In genomic region chr6:162875070-162875469, GRCh38 we compare ENCODE assay signal across 19 cellular contexts.
DNase-seq lines count a peak whose midpoint lies in the region; ATAC-seq, FAIRE-seq and TF ChIP-seq lines count a peak whose summit lies in the region.
"Had no signal": no experiment of that assay in that cellular context is flagged by ENCODE, and none has a peak within 500 bp of the region (broad histone marks: within the 10 kb centered on the region; RNA-seq: fewer than 3 reads in every experiment).

No MANE protein-coding gene starts in this region.

- RAD21 ChIA-PET in GM12878 (lab: Charles Lee; ENCODE audit: unreplicated experiment) = no interaction called here

- dilution Hi-C loops in endothelial cell of umbilical vein (cut with MboI; ENCODE audit: extremely low pct_ligation_motif_present, low sequenced_read_pairs) = no loop called here

- CTCF ChIA-PET in A549 (lab: Yijun Ruan, JAX) = no interaction called here
- CTCF ChIA-PET in HEK293 (lab: Yijun Ruan, JAX) = no interaction called here
- CTCF ChIA-PET in GM12878 (lab: Yijun Ruan, JAX) = no interaction called here
- CTCF ChIA-PET in endothelial cell of umbilical vein (lab: Charles Lee) = no interaction called here

- H3K9me1 ChIP-seq in endothelial cell of umbilical vein (replicated peaks; ENCODE audit: control insufficient read depth, extremely low read depth, insufficient read depth, low read length) = no peaks in the 10 kb centered on the region

- in situ Hi-C loops in GM12878 (cut with MboI) = no loop called here

- no peak overlapping the region for H2AFZ ChIP-seq in GM12878 (ENCODE audit: control insufficient read depth, low read depth, low read length)
- no peak overlapping the region for H2AFZ ChIP-seq in endothelial cell of umbilical vein (ENCODE audit: low read depth, low read length)

- H3K27ac ChIP-seq in A549 = no peak overlapping the region
- no peak overlapping the region for H3K27ac ChIP-seq in HEK293 (ENCODE audit: extremely low read depth, low read depth, low read length)
- H3K27ac ChIP-seq in GM12878 (ENCODE audit: control insufficient read depth, insufficient read depth) = no peak overlapping the region
- no peak overlapping the region for H3K27ac ChIP-seq in endothelial cell of umbilical vein (ENCODE audit: insufficient read depth, low read depth, low read length)

- no peak overlapping the region for H3K4me2 ChIP-seq in A549
- H3K4me2 ChIP-seq in GM12878 (ENCODE audit: control insufficient read depth, insufficient read depth) = no peak overlapping the region
- no peak overlapping the region for H3K4me2 ChIP-seq in endothelial cell of umbilical vein (ENCODE audit: insufficient read depth, low read length)

- no peaks in the 10 kb centered on the region for H4K20me1 ChIP-seq in GM12878 (ENCODE audit: control insufficient read depth, insufficient read depth)
- H4K20me1 ChIP-seq in endothelial cell of umbilical vein (replicated peaks; ENCODE audit: control insufficient read depth, extremely low read depth, insufficient read depth, low read length) = no peaks in the 10 kb centered on the region

- SMC1A ChIA-PET in GM12878 (lab: Charles Lee; ENCODE audit: uncharacterized antibody, unreplicated experiment) = no interaction called here

- no peaks in the 10 kb centered on the region for H3K9me3 ChIP-seq in A549
- H3K9me3 ChIP-seq in HEK293 (ENCODE audit: control insufficient read depth, insufficient read depth, low read depth, low read length) = no peaks in the 10 kb centered on the region
- H3K9me3 ChIP-seq in GM12878 (replicated peaks; ENCODE audit: control insufficient read depth, insufficient read depth, low read length) = no peaks in the 10 kb centered on the region
- no peaks in the 10 kb centered on the region for H3K9me3 ChIP-seq in endothelial cell of umbilical vein (replicated peaks; ENCODE audit: control insufficient read depth, insufficient read depth, low read length)
- H3K9me3 ChIP-seq: Caco-2 had no signal

- H3K27me3 ChIP-seq in GM12878 (replicated peaks in 1 of 2; ENCODE audit: control insufficient read depth in 2 of 2, insufficient read depth in 2 of 2, low read length in 1 of 2) (no peaks in the 10 kb centered on the region), endothelial cell of umbilical vein (ENCODE audit: control insufficient read depth in 2 of 2, insufficient read depth in 2 of 2, low read length in 2 of 2) (no peaks in the 10 kb centered on the region)

- TF ChIP-seq RAD21 in A549 (conservative IDR thresholded peaks at IDR 0.05 in 1 of 2, IDR thresholded peaks at IDR 0.05 in 1 of 2) = no peak
- no peak for TF ChIP-seq RAD21 in GM12878 (IDR thresholded peaks at IDR 0.05; ENCODE audit: insufficient read depth, low read depth, low read length)

- no peak for DNase-seq in A549 (ENCODE audit: low read depth in 1 of 2, low spot score in 1 of 2)
- DNase-seq in GM12878 (ENCODE audit: low read depth, low spot score) = no peak
- DNase-seq in endothelial cell of umbilical vein (ENCODE audit: low read depth, low spot score) = no peak
- DNase-seq in GM20000 (ENCODE audit: low spot score) = no peak
- no peak for DNase-seq in COLO668 (lab: John Stamatoyannopoulos, UW; ENCODE audit: unreplicated experiment)
- DNase-seq: 8988T; C1 segment of cervical spinal cord; Caco-2; CD4-positive, alpha-beta memory T cell; DMS153; DND-41; GOT3; H7; HCEC 1CT had no signal

- WGBS in A549 (ENCODE audit: missing lambda C conversion rate) = 15% methylated on average over 2 of the region's 2 CpGs
- 5% methylated on average over 2 of the region's 2 CpGs for WGBS in GM12878 (ENCODE audit: insufficient coverage, insufficient replicate concordance, low lambda C conversion rate, missing lambda C conversion rate)

- POLR2A ChIA-PET in A549 (lab: Yijun Ruan, JAX) = no interaction called here
- POLR2A ChIA-PET in HEK293 (lab: Yijun Ruan, JAX) = no interaction called here
- POLR2A ChIA-PET in GM12878 (lab: Charles Lee) = no interaction called here
- POLR2A ChIA-PET in endothelial cell of umbilical vein (lab: Charles Lee) = no interaction called here

- intact Hi-C loops in GM12878 (cut with micrococcal nuclease; ENCODE audit: unreplicated experiment) = no loop called here
- intact Hi-C loops in endothelial cell of umbilical vein (cut with micrococcal nuclease) = no loop called here

- H3K4me1 ChIP-seq in A549 = no peaks in the 10 kb centered on the region
- no peaks in the 10 kb centered on the region for H3K4me1 ChIP-seq in HEK293 (ENCODE audit: control insufficient read depth, insufficient read depth, low read length)
- no peaks in the 10 kb centered on the region for H3K4me1 ChIP-seq in GM12878 (ENCODE audit: control insufficient read depth, insufficient read depth, low read length)
- no peaks in the 10 kb centered on the region for H3K4me1 ChIP-seq in endothelial cell of umbilical vein (ENCODE audit: control insufficient read depth, extremely low read depth, insufficient read depth, low read length)
- H3K4me1 ChIP-seq: Caco-2 had no signal

- no peak for ATAC-seq in A549
- ATAC-seq in GM12878 = no peak
- no peak for ATAC-seq in HG02970 (IDR thresholded peaks at IDR 0.05; ENCODE audit: low FRiP score, unreplicated experiment)
- ATAC-seq in HG03039 (IDR thresholded peaks at IDR 0.05; ENCODE audit: unreplicated experiment) = no peak

- FAIRE-seq in A549 (lab: Jason Lieb, UNC) (peak; percentile 7), GM12878 (lab: Jason Lieb, UNC) (peak; percentile 84), endothelial cell of umbilical vein (lab: Jason Lieb, UNC) (peak; percentile 8)
- FAIRE-seq: G401.6, GM18507 had no signal

- TF ChIP-seq CTCF in A549 (IDR thresholded peaks at IDR 0.05) (no peak), HEK293 (tag by site-specific recombination; IDR thresholded peaks at IDR 0.05) (no peak), GM12878 (IDR thresholded peaks at IDR 0.05 in 2 of 3, conservative IDR thresholded peaks at IDR 0.05 in 1 of 3; ENCODE audit: control insufficient read depth in 2 of 3, extremely low read depth in 1 of 3, insufficient read depth in 1 of 3, low read depth in 3 of 3, low read length in 3 of 3) (no peak), endothelial cell of umbilical vein (IDR thresholded peaks at IDR 0.05; ENCODE audit: extremely low read depth in 1 of 2, insufficient read depth in 1 of 2, low read depth in 1 of 2, low read length in 2 of 2) (no peak), GM20000 (IDR thresholded peaks at IDR 0.05; ENCODE audit: extremely low read depth, missing control alignments) (no peak)

- no peaks in the 10 kb centered on the region for H3K79me2 ChIP-seq in GM12878 (ENCODE audit: control insufficient read depth, insufficient read depth, low read length)
- H3K79me2 ChIP-seq in endothelial cell of umbilical vein (ENCODE audit: control insufficient read depth, insufficient read depth, low read length) = no peaks in the 10 kb centered on the region

- BruUV-seq in GM12878 (replicated peaks; lab: Mats Ljungman, UMichigan) = no TSS peak
- no TSS peak for BruUV-seq in endothelial cell of umbilical vein (replicated peaks; lab: Mats Ljungman, UMichigan)

- TF ChIP-seq EP300 in A549 (IDR thresholded peaks at IDR 0.05) = no peak
- no peak for TF ChIP-seq EP300 in GM12878 (IDR thresholded peaks at IDR 0.05; ENCODE audit: borderline replicate concordance in 1 of 2, control insufficient read depth in 1 of 2, low read depth in 2 of 2, low read length in 2 of 2)

- no peaks in the 10 kb centered on the region for H3K36me3 ChIP-seq in HEK293 (ENCODE audit: control insufficient read depth in 2 of 2, insufficient read depth in 1 of 2, low read length in 2 of 2)
- H3K36me3 ChIP-seq in GM12878 (ENCODE audit: control insufficient read depth in 2 of 2, insufficient read depth in 2 of 2, low read length in 1 of 2) = no peaks in the 10 kb centered on the region
- no peaks in the 10 kb centered on the region for H3K36me3 ChIP-seq in endothelial cell of umbilical vein (ENCODE audit: control insufficient read depth in 2 of 2, extremely low read depth in 1 of 2, insufficient read depth in 2 of 2, low read length in 2 of 2)

- TF ChIP-seq POLR2A in A549 (IDR thresholded peaks at IDR 0.05; ENCODE audit: low read length) (no peak), GM12878 (IDR thresholded peaks at IDR 0.05; ENCODE audit: low read depth, low read length) (no peak), endothelial cell of umbilical vein (IDR thresholded peaks at IDR 0.05; ENCODE audit: low read depth, low read length) (no peak)

- H3K9ac ChIP-seq in GM12878 (ENCODE audit: control insufficient read depth, insufficient read depth, low read length) (no peak overlapping the region), endothelial cell of umbilical vein (replicated peaks; ENCODE audit: extremely low read depth, insufficient read depth, low read length) (no peak overlapping the region)

- H3K4me3 ChIP-seq in A549 (no peak overlapping the region), HEK293 (ENCODE audit: low read depth, low read length) (no peak overlapping the region), GM12878 (no peak overlapping the region), endothelial cell of umbilical vein (replicated peaks in 1 of 3; ENCODE audit: insufficient read depth in 1 of 3, low read depth in 1 of 3, low read length in 3 of 3) (no peak overlapping the region)

TF ChIP-seq in A549, 52 proteins besides CTCF, POLR2A, EP300 and RAD21 (continues in another document):
- no peak for TF ChIP-seq CHD4 (IDR thresholded peaks at IDR 0.05; ENCODE audit: borderline replicate concordance)
- TF ChIP-seq CHD2 (IDR thresholded peaks at IDR 0.05; ENCODE audit: low read length, partially characterized antibody) = no peak
- no peak for TF ChIP-seq CBX2 (IDR thresholded peaks at IDR 0.05; ENCODE audit: borderline replicate concordance, low read depth)

TF ChIP-seq in HEK293, 187 proteins besides CTCF, POLR2A, EP300 and RAD21 (continues in another document):
- TF ChIP-seq ZNF391 (tag by site-specific recombination; IDR thresholded peaks at IDR 0.05; ENCODE audit: borderline replicate concordance, low read depth) = no peak

TF ChIP-seq in endothelial cell of umbilical vein, 7 proteins besides CTCF, POLR2A, EP300 and RAD21:
- TF ChIP-seq POLR2AphosphoS5 (IDR thresholded peaks at IDR 0.05; ENCODE audit: insufficient read depth, low read depth, low read length) (no peak), JUN (IDR thresholded peaks at IDR 0.05; ENCODE audit: borderline replicate concordance, insufficient read depth, insufficient read length, low read depth) (no peak), MAX (IDR thresholded peaks at IDR 0.05; ENCODE audit: insufficient read depth, insufficient read length) (no peak), MYC (IDR thresholded peaks at IDR 0.05; ENCODE audit: low read depth, low read length) (no peak), GATA2 (IDR thresholded peaks at IDR 0.05; ENCODE audit: insufficient read depth, insufficient read length, low read depth, low read length) (no peak), EZH2 (IDR thresholded peaks at IDR 0.05; ENCODE audit: borderline replicate concordance, low read depth, low read length, severe bottlenecking) (no peak), FOS (IDR thresholded peaks at IDR 0.05; ENCODE audit: borderline replicate concordance, insufficient read depth, low read length) (no peak)
